ENCODE assay signal across 8 cellular contexts in genomic region chr13:65638572-65639168, GRCh38.
A peak's percentile ranks its signal among the peaks of the same experiment; 100 is the strongest.
DNase-seq lines count a peak whose midpoint lies in the region; ATAC-seq and TF ChIP-seq lines count a peak whose summit lies in the region.

No MANE protein-coding gene starts in this region.

- no peak overlapping the region for H3K27ac ChIP-seq in esophagus muscularis mucosa (replicated peaks in 1 of 4)
- H3K27ac ChIP-seq in CD4-positive, alpha-beta memory T cell (ENCODE audit: low read depth, low read length), result no peak overlapping the region

- no peak overlapping the region for H3K4me3 Mint-ChIP-seq in CD4-positive, alpha-beta memory T cell

- peaks cover 0 to 25% (median 8%) of the 10 kb centered on the region in 8 donors for H3K9me3 Mint-ChIP-seq in CD4-positive, alpha-beta memory T cell

- no peak overlapping the region for H3K27ac Mint-ChIP-seq in CD4-positive, alpha-beta memory T cell

- no peaks in the 10 kb centered on the region for H3K36me3 ChIP-seq in esophagus muscularis mucosa
- no peaks in the 10 kb centered on the region for H3K36me3 ChIP-seq in CD4-positive, alpha-beta memory T cell (ENCODE audit: insufficient read depth, low read length)

- no peaks in the 10 kb centered on the region for H3K27me3 Mint-ChIP-seq in CD4-positive, alpha-beta memory T cell

- H3K4me1 Mint-ChIP-seq in CD4-positive, alpha-beta memory T cell, result no peaks in the 10 kb centered on the region

- no peaks in the 10 kb centered on the region for H3K4me1 ChIP-seq in esophagus muscularis mucosa
- no peaks in the 10 kb centered on the region for H3K4me1 ChIP-seq in CD4-positive, alpha-beta memory T cell (ENCODE audit: insufficient read depth, low read length)

- TF ChIP-seq CTCF in esophagus muscularis mucosa (IDR thresholded peaks at IDR 0.05), result peak; percentile 18 to 74 (median 39)

- TF ChIP-seq POLR2A in esophagus muscularis mucosa (IDR thresholded peaks at IDR 0.05; ENCODE audit: low read depth), result no peak

- no peaks in the 10 kb centered on the region for H3K9me3 ChIP-seq in esophagus muscularis mucosa
- no peaks in the 10 kb centered on the region for H3K9me3 ChIP-seq in CD4-positive, alpha-beta memory T cell (ENCODE audit: control insufficient read depth in 1 of 2, low read length in 2 of 2)

- POLR2A ChIA-PET in CD4-positive, alpha-beta memory T cell (lab: Charles Lee; ENCODE audit: partially characterized antibody), result no interaction called here

- CTCF ChIA-PET in CD4-positive, alpha-beta memory T cell (lab: Charles Lee; ENCODE audit: partially characterized antibody), result no interaction called here

- DNase-seq in AG08395 (ENCODE audit: low spot score) (peak; percentile 48), NCI-H82 treated with DMSO at 0.1 percent for 48 hours (lab: John Stamatoyannopoulos, UW; ENCODE audit: unreplicated experiment) (peak; percentile 26), esophagus muscularis mucosa (ENCODE audit: extremely low spot score) (no peak), pulmonary artery endothelial cell (ENCODE audit: low read depth, low spot score) (peak; percentile 4)
- DNase-seq in CD4-positive, alpha-beta memory T cell, result no peak
- no peak for DNase-seq in activated CD4-positive, alpha-beta T cell treated with anti-CD3 and anti-CD28 coated beads for 48 hours

- no peak overlapping the region for H3K4me3 ChIP-seq in esophagus muscularis mucosa
- H3K4me3 ChIP-seq in CD4-positive, alpha-beta memory T cell (ENCODE audit: low read length in 2 of 2), result no peak overlapping the region

- ATAC-seq in GM18511 (IDR thresholded peaks at IDR 0.05; ENCODE audit: unreplicated experiment) (peak; percentile 93), HG03045 (IDR thresholded peaks at IDR 0.05; ENCODE audit: unreplicated experiment) (peak; percentile 58)

- H3K36me3 Mint-ChIP-seq in CD4-positive, alpha-beta memory T cell, result no peaks in the 10 kb centered on the region

- no peak for TF ChIP-seq EP300 in esophagus muscularis mucosa (IDR thresholded peaks at IDR 0.05)

- 45% methylated on average over 2 of the region's 2 CpGs for WGBS in esophagus muscularis mucosa

- intact Hi-C loops in esophagus muscularis mucosa (cut with DNase I), result no loop called here
- intact Hi-C loops in CD4-positive, alpha-beta memory T cell (cut with micrococcal nuclease), result no loop called here

- no peaks in the 10 kb centered on the region for H3K27me3 ChIP-seq in esophagus muscularis mucosa
- H3K27me3 ChIP-seq in CD4-positive, alpha-beta memory T cell (ENCODE audit: insufficient read depth, low read length), result no peaks in the 10 kb centered on the region

Comparison
In these comparisons a context has a peak if more than half of its experiments do, and no peak if none do; other contexts are left out.
1. DNase-seq: peak in AG08395 (single experiment), NCI-H82 treated with DMSO at 0.1 percent for 48 hours (single experiment) and pulmonary artery endothelial cell (single experiment); none in esophagus muscularis mucosa (single experiment), CD4-positive, alpha-beta memory T cell (0 of 5) and activated CD4-positive, alpha-beta T cell treated with anti-CD3 and anti-CD28 coated beads for 48 hours (single experiment).